ENCODE assay signal across 10 cellular contexts in genomic region chr19:13817018-13817614, GRCh38. TPM values are rescaled to one million over a fixed set of nuclear protein-coding genes. Genes with fewer than 3 reads are reported as not detected.
DNase-seq lines count a peak whose midpoint lies in the region; ATAC-seq and TF ChIP-seq lines count a peak whose summit lies in the region.
"Had no signal": no experiment of that assay in that cellular context is flagged by ENCODE, and none has a peak within 500 bp of the region (broad histone marks: within the 10 kb centered on the region; RNA-seq: fewer than 3 reads in every experiment).

No MANE protein-coding gene starts in this region.

- CTCF ChIA-PET in mammary epithelial cell (lab: Charles Lee; ENCODE audit: low non-redundant PET) = interaction anchor here (0.6 kb wide), 1 partner anchor 29 kb away, joined by 7 read pairs; no protein-coding TSS in a partner anchor

- no peaks in the 10 kb centered on the region for H3K9me3 ChIP-seq in mammary epithelial cell (replicated peaks; ENCODE audit: insufficient read depth, low read length)

- H3K36me3 ChIP-seq in mammary epithelial cell (ENCODE audit: insufficient read depth, low read length) = no peaks in the 10 kb centered on the region

- intact Hi-C loops in natural killer cell (cut with micrococcal nuclease) (no loop called here), mammary epithelial cell (cut with micrococcal nuclease) (no loop called here)

- H2AFZ ChIP-seq in mammary epithelial cell (ENCODE audit: low read depth, low read length) = no peak overlapping the region

- TF ChIP-seq CTCF in chondrocyte (IDR thresholded peaks at IDR 0.05) = no peak
- no peak for TF ChIP-seq CTCF in natural killer cell (IDR thresholded peaks at IDR 0.05)
- no peak for TF ChIP-seq CTCF in mammary epithelial cell (conservative IDR thresholded peaks at IDR 0.05 in 1 of 2, IDR thresholded peaks at IDR 0.05 in 1 of 2; ENCODE audit: extremely low read depth in 1 of 2, insufficient read depth in 1 of 2, low read depth in 1 of 2, low read length in 2 of 2)

- no peak overlapping the region for H3K27ac ChIP-seq in mammary epithelial cell (ENCODE audit: insufficient read depth, low read depth, low read length)

- H3K36me3 Mint-ChIP-seq in chondrocyte (ENCODE audit: low read depth) (peaks cover 10% of the 10 kb centered on the region), natural killer cell (no peaks in the 10 kb centered on the region)
- H3K36me3 Mint-ChIP-seq: activated naive CD8-positive, alpha-beta T cell had no signal

- H3K4me3 ChIP-seq in mammary epithelial cell (replicated peaks in 1 of 3; ENCODE audit: insufficient read depth in 1 of 3, low read depth in 2 of 3, low read length in 3 of 3) = no peak overlapping the region

- H3K4me1 ChIP-seq in mammary epithelial cell (ENCODE audit: insufficient read depth, low read length) = no peaks in the 10 kb centered on the region

- no peaks in the 10 kb centered on the region for H4K20me1 ChIP-seq in mammary epithelial cell (ENCODE audit: insufficient read depth, low read length)

- dilution Hi-C loops in mammary epithelial cell (cut with HindIII; ENCODE audit: low sequenced_read_pairs) = no loop called here

- H3K9me3 Mint-ChIP-seq in chondrocyte (ENCODE audit: low read depth) = no peaks in the 10 kb centered on the region
- no peaks in the 10 kb centered on the region for H3K9me3 Mint-ChIP-seq in natural killer cell

- H3K4me2 ChIP-seq in mammary epithelial cell (ENCODE audit: insufficient read depth, low read depth, low read length) = no peak overlapping the region

- DNase-seq in NCI-H1436 (lab: John Stamatoyannopoulos, UW) (peak; percentile 92), chondrocyte (ENCODE audit: low spot score) (peak; percentile 94), natural killer cell (no peak), mammary epithelial cell (no peak)
- DNase-seq in stimulated activated naive CD4-positive, alpha-beta T cell treated with Interleukin-2 at 50 U/mL for 16 hours (lab: John Stamatoyannopoulos, UW) = no peak
- DNase-seq: NCI-H2107 had no signal

- in situ Hi-C loops in mammary epithelial cell (cut with MboI; ENCODE audit: low sequenced_read_pairs in 2 of 2) = no loop called here

- no peaks in the 10 kb centered on the region for H3K27me3 ChIP-seq in mammary epithelial cell (ENCODE audit: insufficient read depth, low read length)

- BruUV-seq in mammary epithelial cell (replicated peaks; lab: Mats Ljungman, UMichigan) = no TSS peak

- H3K4me1 Mint-ChIP-seq in chondrocyte (ENCODE audit: low read depth) (peaks cover 1% of the 10 kb centered on the region), natural killer cell (no peaks in the 10 kb centered on the region)

- H3K27ac Mint-ChIP-seq in chondrocyte (ENCODE audit: unreplicated experiment) (no peak overlapping the region), natural killer cell (peak overlapping the region in 1 of 2 donors; percentile 49)
- H3K27ac Mint-ChIP-seq: activated naive CD8-positive, alpha-beta T cell had no signal

- 50% methylated on average over 6 of the region's 11 CpGs for WGBS in mammary epithelial cell (ENCODE audit: low coverage, missing lambda C conversion rate)

- H3K27me3 Mint-ChIP-seq in chondrocyte (ENCODE audit: low read depth) (no peaks in the 10 kb centered on the region), natural killer cell (ENCODE audit: low read depth in 2 of 2) (no peaks in the 10 kb centered on the region)
- H3K27me3 Mint-ChIP-seq: activated naive CD8-positive, alpha-beta T cell had no signal

- no peak overlapping the region for H3K9ac ChIP-seq in mammary epithelial cell (ENCODE audit: insufficient read depth, low read length)

- ATAC-seq in GM18517 (IDR thresholded peaks at IDR 0.05; ENCODE audit: unreplicated experiment) (peak; percentile 25), natural killer cell (peak; percentile 36 to 68 (median 38)), GM19324 (IDR thresholded peaks at IDR 0.05; ENCODE audit: low FRiP score, unreplicated experiment) (no peak), HG03354 (IDR thresholded peaks at IDR 0.05; ENCODE audit: poor library complexity, severe bottlenecking, unreplicated experiment) (no peak)

- no peaks in the 10 kb centered on the region for H3K79me2 ChIP-seq in mammary epithelial cell (ENCODE audit: insufficient read depth, low read length)

- no peak overlapping the region for H3K4me3 Mint-ChIP-seq in chondrocyte (ENCODE audit: unreplicated experiment)
- H3K4me3 Mint-ChIP-seq in natural killer cell = no peak overlapping the region
- H3K4me3 Mint-ChIP-seq: activated naive CD8-positive, alpha-beta T cell had no signal

RNA-seq across cellular contexts. Expression of gene ZSWIM4, which starts 21.9 kb away (rescaled TPM):
- 6.8 to 10.6 TPM (median 9.5 TPM) in 3 replicates for total RNA-seq in chondrocyte
- total RNA-seq in natural killer cell = 1 to 10 TPM; 5.8 to 5.9 (median 5.9) TPM
- total RNA-seq in mammary epithelial cell = 1 to 10 TPM; 3.2 to 5.4 TPM
- 1.3 TPM for polyA plus RNA-seq in mammary epithelial cell
- polyA minus RNA-seq in mammary epithelial cell = 1.8 TPM

RNA-seq across cellular contexts. Expression of gene C19orf53, which starts 42.9 kb away (rescaled TPM):
- 71.2 to 91.5 TPM (median 75.7 TPM) in 3 replicates for total RNA-seq in chondrocyte
- 10 to 100 TPM; 52.2 to 56.6 (median 54.7) TPM for total RNA-seq in natural killer cell
- 100 to 1,000 TPM in 1 of 2 donors, 10 to 100 TPM in 1; 37.3 to 109 TPM for total RNA-seq in mammary epithelial cell
- polyA plus RNA-seq in mammary epithelial cell = 190 TPM
- polyA minus RNA-seq in mammary epithelial cell = 178 TPM

RNA-seq across cellular contexts. Expression of gene MRI1, which starts 52.8 kb away (rescaled TPM):
- total RNA-seq in chondrocyte (18.7 to 25.4 TPM (median 20.2 TPM) in 3 replicates), natural killer cell (10 to 100 TPM; 25.7 to 35.4 (median 26.7) TPM), mammary epithelial cell (10 to 100 TPM; 29.0 to 36.7 TPM)
- 32.6 TPM for polyA plus RNA-seq in mammary epithelial cell
- polyA minus RNA-seq in mammary epithelial cell = 23.5 TPM

RNA-seq across cellular contexts. Expression of gene NANOS3, which starts 59.8 kb away (rescaled TPM):
- total RNA-seq in chondrocyte = 4.4 to 6.7 TPM (median 4.7 TPM) in 3 replicates
- 1 to 10 TPM; 2.6 to 6.3 (median 3.0) TPM for total RNA-seq in natural killer cell
- under 1 TPM in 1 of 2 donors, not detected in 1; 0.73 TPM for total RNA-seq in mammary epithelial cell
- polyA plus RNA-seq in mammary epithelial cell = not detected
- not detected for polyA minus RNA-seq in mammary epithelial cell

Comparison
In these comparisons a context has a peak if more than half of its experiments do, and no peak if none do; other contexts are left out.
1. ATAC-seq: peak in GM18517 (single experiment) and natural killer cell (3 of 3); none in GM19324 (single experiment) and HG03354 (single experiment).
2. DNase-seq: peak in NCI-H1436 (single experiment) and chondrocyte (single experiment); none in natural killer cell (single experiment), stimulated activated naive CD4-positive, alpha-beta T cell treated with Interleukin-2 at 50 U/mL for 16 hours (single experiment) and mammary epithelial cell (single experiment).